ENCODE assay signal across 26 cellular contexts in genomic region chr3:100238599-100238998, GRCh38.
"Had no signal": no experiment of that assay in that cellular context is flagged by ENCODE, and none has a peak within 500 bp of the region (broad histone marks: within the 10 kb centered on the region; RNA-seq: fewer than 3 reads in every experiment).

No MANE protein-coding gene starts in this region.

- H3K4me3 ChIP-seq: stomach, suprapubic skin, testis, thoracic aorta, thyroid gland, tibial artery, tibial nerve, transverse colon, upper lobe of left lung, upper lobe of right lung, uterus, vagina had no signal

- H3K36me3 ChIP-seq: stomach, suprapubic skin, thoracic aorta, thyroid gland, tibial artery, tibial nerve, transverse colon, upper lobe of left lung, upper lobe of right lung, uterus, vagina had no signal

- H3K27me3 ChIP-seq: stomach, suprapubic skin, testis, thyroid gland, tibial artery, tibial nerve, transverse colon, upper lobe of left lung, upper lobe of right lung, uterus, vagina had no signal

- DNase-seq: stimulated activated CD4-positive, alpha-beta T cell treated with anti-CD3 and anti-CD28 coated beads, Interleukin-2, amount 100 ng/mL, for 48 hours; stimulated activated CD4-positive, alpha-beta T cell treated with anti-CD3 and anti-CD28 coated beads, Interleukin-4, amount 100 ng/mL, for 1 hour; stimulated activated CD4-positive, alpha-beta T cell treated with anti-CD3 and anti-CD28 coated beads, Interleukin-4, amount 100 ng/mL, for 24 hours; stimulated activated CD4-positive, alpha-beta T cell treated with anti-CD3 and anti-CD28 coated beads, Interleukin-4, amount 100 ng/mL, for 4 hours; stimulated activated CD8-positive, alpha-beta memory T cell treated with anti-CD3 and anti-CD28 coated beads, Interleukin-4, amount 100 ng/mL, for 48 hours; stimulated activated naive B cell treated with anti-CD40 and anti-IgM and Interleukin-4, amounts not matched to agents 10 μg/mL and 1 μg/mL and 100 μg/mL, for 72 hours; stimulated activated naive CD4-positive, alpha-beta T cell; stimulated activated naive CD4-positive, alpha-beta T cell treated with Interleukin-2 at 50 U/mL for 16 hours; stimulated activated naive CD8-positive, alpha-beta T cell treated with anti-CD3 and anti-CD28 coated beads, Interleukin-15, amount 100 ng/mL, for 72 hours; stimulated activated naive CD8-positive, alpha-beta T cell treated with anti-CD3 and anti-CD28 coated beads, Interleukin-15, Interleukin-2, amounts not matched to agents 100 U/mL and 50 U/mL, for 24 hours; stomach; substantia nigra; testis; thyroid gland; tibial artery; transverse colon; trophoblast cell; upper lobe of left lung; upper lobe of right lung; uterus had no signal

- H3K27ac ChIP-seq: stomach, suprapubic skin, testis, thoracic aorta, thyroid gland, tibial artery, tibial nerve, transverse colon, upper lobe of left lung, upper lobe of right lung, uterus, vagina had no signal

- ATAC-seq: stimulated activated effector memory CD8-positive, alpha-beta T cell treated with anti-CD3 and anti-CD28 coated beads, Interleukin-12 subunit alpha, Interleukin-12 subunit beta, amount 100 ng/mL, for 72 hours; stimulated activated memory B cell treated with anti-CD40 and anti-IgM and Interleukin-4, amounts not matched to agents 10 μg/mL and 1 μg/mL and 100 μg/mL, for 72 hours; stimulated activated naive B cell treated with anti-CD40 and anti-IgM and Interleukin-4, amounts not matched to agents 10 μg/mL and 1 μg/mL and 100 μg/mL, for 72 hours; stimulated activated naive CD8-positive, alpha-beta T cell treated with anti-CD3 and anti-CD28 coated beads, Interleukin-15, amount 100 ng/mL, for 72 hours; stimulated activated naive CD8-positive, alpha-beta T cell treated with anti-CD3 and anti-CD28 coated beads, Interleukin-15, Interleukin-2, amounts not matched to agents 100 U/mL and 50 U/mL, for 24 hours; upper lobe of right lung had no signal

- H3K4me1 ChIP-seq: stomach, suprapubic skin, testis, thyroid gland, tibial artery, tibial nerve, transverse colon, upper lobe of left lung, upper lobe of right lung, uterus, vagina had no signal

- H3K9me3 ChIP-seq: testis, thyroid gland, vagina had no signal
